ENCODE assay signal across 8 cellular contexts in genomic region chrX:147803948-147804347, GRCh38.
DNase-seq lines count a peak whose midpoint lies in the region; ATAC-seq and TF ChIP-seq lines count a peak whose summit lies in the region.

No MANE protein-coding gene starts in this region.

- peak; percentile 61 for DNase-seq in G401 (ENCODE audit: low spot score)
- DNase-seq in GM23248: peak; percentile 27
- DNase-seq in NCI-H69 (lab: John Stamatoyannopoulos, UW): peak; percentile 0
- DNase-seq in fibroblast of pulmonary artery (ENCODE audit: low read depth): peak; percentile 0
- no peak for DNase-seq in thyroid gland
- no peak for DNase-seq in T-helper 9 cell
- DNase-seq in NCI-H345 (lab: John Stamatoyannopoulos, UW): no peak

- no peak overlapping the region for H3K27ac ChIP-seq in GM23248
- H3K27ac ChIP-seq in thyroid gland: no peak overlapping the region

- no peaks in the 10 kb centered on the region for H3K4me1 ChIP-seq in GM23248 (ENCODE audit: insufficient read depth)
- no peaks in the 10 kb centered on the region for H3K4me1 ChIP-seq in thyroid gland

- no peak overlapping the region for H3K9ac ChIP-seq in GM23248

- no peak overlapping the region for H2AFZ ChIP-seq in GM23248

- intact Hi-C loops in thyroid gland (cut with DNase I): no loop called here

- no peaks in the 10 kb centered on the region for H3K9me3 ChIP-seq in GM23248 (ENCODE audit: low read depth)
- no peaks in the 10 kb centered on the region for H3K9me3 ChIP-seq in thyroid gland

- no peaks in the 10 kb centered on the region for H3F3A ChIP-seq in GM23248 (ENCODE audit: insufficient read depth)

- no peak overlapping the region for H3K4me3 ChIP-seq in GM23248
- H3K4me3 ChIP-seq in fibroblast of pulmonary artery (replicated peaks; ENCODE audit: low read depth, low read length): no peak overlapping the region
- H3K4me3 ChIP-seq in thyroid gland (replicated peaks in 1 of 3): no peak overlapping the region

- no peak for TF ChIP-seq POLR2A in thyroid gland (IDR thresholded peaks at IDR 0.05)

- no peaks in the 10 kb centered on the region for H4K20me1 ChIP-seq in GM23248 (ENCODE audit: insufficient read depth)

- in situ Hi-C loops in G401 (cut with HindIII; ENCODE audit: low sequenced_read_pairs): no loop called here
- in situ Hi-C loops in GM23248 (cut with MboI): no loop called here

- no peak overlapping the region for H3K4me2 ChIP-seq in GM23248 (ENCODE audit: unreplicated experiment)

- H3K27me3 ChIP-seq in GM23248 (replicated peaks; ENCODE audit: insufficient read depth) (no peaks in the 10 kb centered on the region), thyroid gland (no peaks in the 10 kb centered on the region)

- WGBS in GM23248 (ENCODE audit: low coverage in 1 of 2, low lambda C conversion rate in 2 of 2, missing lambda C conversion rate in 2 of 2), 2 experiments: 0% methylated on average over 2 of the region's 2 CpGs
- 8 to 19% methylated on average over 2 of the region's 2 CpGs for WGBS in thyroid gland, 2 donors

- TF ChIP-seq CTCF in fibroblast of pulmonary artery (IDR thresholded peaks at IDR 0.05; ENCODE audit: low read length, missing control alignments) (no peak), thyroid gland (IDR thresholded peaks at IDR 0.05) (peak in 3 of 6 experiments; percentile 19 to 34 (median 24))

- ATAC-seq in GM21825 (IDR thresholded peaks at IDR 0.05; ENCODE audit: unreplicated experiment): no peak

- H3K36me3 ChIP-seq in GM23248 (ENCODE audit: low read depth): no peaks in the 10 kb centered on the region
- no peaks in the 10 kb centered on the region for H3K36me3 ChIP-seq in thyroid gland

- no peaks in the 10 kb centered on the region for H3K9me2 ChIP-seq in GM23248 (ENCODE audit: insufficient read depth)

- H3K79me2 ChIP-seq in GM23248 (ENCODE audit: insufficient read depth): no peaks in the 10 kb centered on the region

Comparison
In these comparisons a context has a peak if more than half of its experiments do, and no peak if none do; other contexts are left out.
1. DNase-seq: peak in G401 (single experiment), GM23248 (single experiment), NCI-H69 (single experiment) and fibroblast of pulmonary artery (single experiment); none in thyroid gland (0 of 2), T-helper 9 cell (single experiment) and NCI-H345 (single experiment).